Comparison of ENCODE assay signal across 8 cellular contexts in genomic region chr6:10633216-10633615, GRCh38.
DNase-seq lines count a peak whose midpoint lies in the region; ATAC-seq and TF ChIP-seq lines count a peak whose summit lies in the region.

No MANE protein-coding gene starts in this region.

- TF ChIP-seq EP300 in gastroesophageal sphincter (IDR thresholded peaks at IDR 0.05) = no peak

- H3K4me3 ChIP-seq in HFF-Myc (replicated peaks; ENCODE audit: low read depth, low read length) (no peak overlapping the region), choroid plexus epithelial cell (ENCODE audit: low read depth, low read length) (no peak overlapping the region), gastroesophageal sphincter (no peak overlapping the region)

- TF ChIP-seq CTCF in HFF-Myc (IDR thresholded peaks at IDR 0.05; ENCODE audit: low read depth, low read length, missing control alignments) = no peak
- TF ChIP-seq CTCF in choroid plexus epithelial cell (conservative IDR thresholded peaks at IDR 0.05; ENCODE audit: low read depth, low read length) = no peak
- no peak for TF ChIP-seq CTCF in gastroesophageal sphincter (IDR thresholded peaks at IDR 0.05)

- no peak overlapping the region for H3K27ac ChIP-seq in gastroesophageal sphincter

- DNase-seq in HFF-Myc (ENCODE audit: extremely low read depth, low read depth) (peak; percentile 77), M059J (ENCODE audit: low read depth) (peak; percentile 98), choroid plexus epithelial cell (ENCODE audit: low read depth) (peak; percentile 54), T1000 (lab: John Stamatoyannopoulos, UW) (no peak), mucosa of gallbladder (ENCODE audit: low spot score) (no peak), SK-N-DZ (ENCODE audit: low spot score) (no peak)

- H3K27me3 ChIP-seq in gastroesophageal sphincter = no peaks in the 10 kb centered on the region

- H3K9me3 ChIP-seq in gastroesophageal sphincter = no peaks in the 10 kb centered on the region

- ATAC-seq in GM18505 (IDR thresholded peaks at IDR 0.05; ENCODE audit: unreplicated experiment) (peak; percentile 99), gastroesophageal sphincter (no peak)

- no peak for TF ChIP-seq POLR2A in GM18505 (IDR thresholded peaks at IDR 0.05; ENCODE audit: borderline replicate concordance, extremely low read depth, insufficient read depth, insufficient read length)
- no peak for TF ChIP-seq POLR2A in gastroesophageal sphincter (IDR thresholded peaks at IDR 0.05)

- 73 to 78% methylated on average over 1 of the region's 1 CpG for WGBS in gastroesophageal sphincter (ENCODE audit: low coverage in 1 of 2), 2 donors

- no peaks in the 10 kb centered on the region for H3K36me3 ChIP-seq in gastroesophageal sphincter

- no peaks in the 10 kb centered on the region for H3K4me1 ChIP-seq in gastroesophageal sphincter

Comparison
In these comparisons a context has a peak if more than half of its experiments do, and no peak if none do; other contexts are left out.
1. DNase-seq: peak in HFF-Myc (single experiment), M059J (single experiment) and choroid plexus epithelial cell (single experiment); none in T1000 (single experiment), mucosa of gallbladder (single experiment) and SK-N-DZ (single experiment).